15 cellular contexts compared by ENCODE assay signal in the genomic region with DNA sequence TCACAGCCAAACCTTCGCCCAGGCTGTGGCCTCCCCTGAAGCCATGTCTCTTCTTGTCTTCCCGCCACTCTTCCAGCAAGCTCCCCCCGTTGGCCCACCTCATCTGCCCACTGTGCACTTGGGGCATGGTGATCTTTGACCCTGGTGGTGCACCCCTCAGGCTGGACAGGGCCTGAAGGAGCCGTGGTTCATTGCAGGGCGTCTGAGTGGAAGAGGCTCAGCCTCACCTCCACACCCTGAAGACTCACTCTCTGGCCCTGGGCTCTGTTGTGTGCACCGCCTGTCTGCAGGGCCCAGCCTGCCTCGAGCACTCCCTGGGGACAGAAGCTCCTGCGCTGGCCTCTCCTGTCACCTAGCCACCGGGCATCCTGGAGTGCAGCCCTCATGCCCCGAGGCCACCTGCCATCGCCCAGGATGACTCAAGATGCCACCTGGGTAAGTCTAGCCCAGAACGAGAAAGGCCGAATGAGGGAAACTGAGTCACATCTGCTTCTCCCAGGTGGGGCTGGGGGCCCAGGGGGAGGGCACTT. TPM values are rescaled to one million over a fixed set of nuclear protein-coding genes. Genes with fewer than 3 reads are reported as not detected.
A peak's percentile ranks its signal among the peaks of the same experiment; 100 is the strongest.
DNase-seq lines count a peak whose midpoint lies in the region; ATAC-seq and TF ChIP-seq lines count a peak whose summit lies in the region.
"Had no signal": no experiment of that assay in that cellular context is flagged by ENCODE, and none has a peak within 500 bp of the region (broad histone marks: within the 10 kb centered on the region; RNA-seq: fewer than 3 reads in every experiment).

No MANE protein-coding gene starts in this region.

- H3K4me1 Mint-ChIP-seq in activated T-cell treated with anti-CD3 and anti-CD28 coated beads, Interleukin-2, amount 50 U/mL, for 24 hours (ENCODE audit: low read depth): no peaks in the 10 kb centered on the region
- H3K4me1 Mint-ChIP-seq: activated B cell treated with CpG ODN at 0.5 μM for 24 hours; activated naive CD8-positive, alpha-beta T cell treated with anti-CD3 and anti-CD28 coated beads for 36 hours had no signal

- no peak overlapping the region for H3K18ac ChIP-seq in neuronal stem cell (ENCODE audit: low read length)

- H3K27me3 Mint-ChIP-seq in activated T-cell treated with anti-CD3 and anti-CD28 coated beads, Interleukin-2, amount 50 U/mL, for 24 hours: no peaks in the 10 kb centered on the region
- H3K27me3 Mint-ChIP-seq: activated B cell treated with CpG ODN at 0.5 μM for 24 hours; activated naive CD8-positive, alpha-beta T cell treated with anti-CD3 and anti-CD28 coated beads for 36 hours; IgD-negative memory B cell had no signal

- H3K36me3 ChIP-seq in neuronal stem cell (replicated peaks in 1 of 2; ENCODE audit: control insufficient read depth in 2 of 2, insufficient read depth in 2 of 2, low read length in 2 of 2) (no peaks in the 10 kb centered on the region), tibial nerve (peaks cover 0 to 64% (median 12%) of the 10 kb centered on the region in 3 donors)

- no peak for TF ChIP-seq EP300 in tibial nerve (IDR thresholded peaks at IDR 0.05)

- H3K27me3 ChIP-seq in neuronal stem cell (ENCODE audit: control insufficient read depth in 3 of 3, insufficient read depth in 3 of 3, low read depth in 1 of 3, low read length in 3 of 3) (peaks cover 0 to 91% (median 0%) of the 10 kb centered on the region in 3 experiments), tibial nerve (no peaks in the 10 kb centered on the region)

- peak overlapping the region; percentile 39 for H3K27ac Mint-ChIP-seq in activated T-cell treated with anti-CD3 and anti-CD28 coated beads, Interleukin-2, amount 50 U/mL, for 24 hours
- H3K27ac Mint-ChIP-seq: activated B cell treated with CpG ODN at 0.5 μM for 24 hours; activated naive CD8-positive, alpha-beta T cell treated with anti-CD3 and anti-CD28 coated beads for 36 hours; IgD-negative memory B cell; progenitor cell of endocrine pancreas had no signal

- H3K9me3 ChIP-seq in neuronal stem cell (replicated peaks in 1 of 2; ENCODE audit: control insufficient read depth in 2 of 2, insufficient read depth in 1 of 2, low read depth in 1 of 2, low read length in 2 of 2) (no peaks in the 10 kb centered on the region), tibial nerve (no peaks in the 10 kb centered on the region)

- no peak overlapping the region for H2AFZ ChIP-seq in neuronal stem cell (ENCODE audit: low read length)

- DNase-seq in activated T-cell treated with anti-CD3 and anti-CD28 coated beads, Interleukin-2, amount 50 U/mL, for 24 hours: no peak
- no peak for DNase-seq in activated T-cell treated with anti-CD3 and anti-CD28 coated beads for 4 hours
- no peak for DNase-seq in caudate nucleus (lab: John Stamatoyannopoulos, UW)
- no peak for DNase-seq in neuronal stem cell (ENCODE audit: low spot score)
- no peak for DNase-seq in tibial nerve (ENCODE audit: low spot score in 2 of 2)
- DNase-seq in foreskin fibroblast: no peak
- DNase-seq: activated B cell treated with CpG ODN at 0.5 μM for 24 hours; activated CD8-positive, alpha-beta memory T cell treated with anti-CD3 and anti-CD28 coated beads, Interleukin-2, amount 50 U/mL, for 4 hours; activated naive CD8-positive, alpha-beta T cell treated with anti-CD3 and anti-CD28 coated beads for 36 hours; NCI-H1105 treated with DMSO at 0.1 percent for 48 hours; NCI-H446 treated with DMSO at 0.1 percent for 48 hours had no signal

- H3K4me3 ChIP-seq in neuronal stem cell (ENCODE audit: low read length in 2 of 2) (no peak overlapping the region), tibial nerve (no peak overlapping the region), foreskin fibroblast (ENCODE audit: low read depth in 1 of 2, low read length in 2 of 2) (no peak overlapping the region)

- peak overlapping the region; percentile 89 for H2AK5ac ChIP-seq in neuronal stem cell (ENCODE audit: low read depth, low read length)

- H3K4me2 ChIP-seq in neuronal stem cell (ENCODE audit: insufficient read depth, low read length, poor library complexity, severe bottlenecking): no peak overlapping the region

- H3K4me1 ChIP-seq in neuronal stem cell (ENCODE audit: control insufficient read depth in 2 of 2, insufficient read depth in 1 of 2, low read depth in 1 of 2, low read length in 2 of 2) (peaks cover 5 to 12% of the 10 kb centered on the region in 2 donors), tibial nerve (peaks cover 0 to 98% (median 74%) of the 10 kb centered on the region in 4 donors)

- no peaks in the 10 kb centered on the region for H3K9me3 Mint-ChIP-seq in activated T-cell treated with anti-CD3 and anti-CD28 coated beads, Interleukin-2, amount 50 U/mL, for 24 hours
- H3K9me3 Mint-ChIP-seq: activated B cell treated with CpG ODN at 0.5 μM for 24 hours; activated naive CD8-positive, alpha-beta T cell treated with anti-CD3 and anti-CD28 coated beads for 36 hours; IgD-negative memory B cell had no signal

- TF ChIP-seq POLR2A in tibial nerve (IDR thresholded peaks at IDR 0.05): no peak

- H3K9ac ChIP-seq in neuronal stem cell (ENCODE audit: low read depth, low read length, poor library complexity): no peak overlapping the region

- H2BK12ac ChIP-seq in neuronal stem cell (ENCODE audit: low read length): no peak overlapping the region

- no peak for TF ChIP-seq CTCF in tibial nerve (IDR thresholded peaks at IDR 0.05)
- TF ChIP-seq CTCF in foreskin fibroblast (IDR thresholded peaks at IDR 0.05; ENCODE audit: low read depth, low read length): no peak

- H3K27ac ChIP-seq in caudate nucleus (ENCODE audit: low read depth, low read length) (peak overlapping the region; percentile 44), neuronal stem cell (replicated peaks; ENCODE audit: low read length) (no peak overlapping the region), tibial nerve (peak overlapping the region; percentile 48 to 88 (median 80))

- no peak overlapping the region for H3K4ac ChIP-seq in neuronal stem cell (ENCODE audit: low read length)

- no peak overlapping the region for H2BK120ac ChIP-seq in neuronal stem cell (ENCODE audit: low read depth, low read length)

- no peak overlapping the region for H4K8ac ChIP-seq in neuronal stem cell (ENCODE audit: low read depth, low read length)

- H2BK5ac ChIP-seq in neuronal stem cell (ENCODE audit: low read length): no peak overlapping the region

- peak overlapping the region; percentile 21 for H2BK15ac ChIP-seq in neuronal stem cell (ENCODE audit: low read length)

- H3K79me1 ChIP-seq in neuronal stem cell (ENCODE audit: low read depth, low read length): peaks cover 2% of the 10 kb centered on the region

- no peak overlapping the region for H4K91ac ChIP-seq in neuronal stem cell (ENCODE audit: low read depth, low read length, poor library complexity)

- H3K4me3 Mint-ChIP-seq in activated T-cell treated with anti-CD3 and anti-CD28 coated beads, Interleukin-2, amount 50 U/mL, for 24 hours: no peak overlapping the region
- H3K4me3 Mint-ChIP-seq: activated B cell treated with CpG ODN at 0.5 μM for 24 hours; activated naive CD8-positive, alpha-beta T cell treated with anti-CD3 and anti-CD28 coated beads for 36 hours; IgD-negative memory B cell had no signal

- ATAC-seq in GM19324 (IDR thresholded peaks at IDR 0.05; ENCODE audit: low FRiP score, unreplicated experiment) (no peak), GM19328 (IDR thresholded peaks at IDR 0.05; ENCODE audit: unreplicated experiment) (no peak)

- H3K23ac ChIP-seq in neuronal stem cell (ENCODE audit: low read depth, low read length, poor library complexity): peak overlapping the region; percentile 55

- no CpG with 5 or more reads among the region's 13 CpGs for WGBS in neuronal stem cell (ENCODE audit: extremely low coverage in 2 of 2, insufficient read length in 2 of 2, insufficient replicate concordance in 1 of 2), 2 donors
- WGBS in tibial nerve, 2 donors: 71 to 73% methylated on average over 13 of the region's 13 CpGs

- H3K36me3 Mint-ChIP-seq in activated T-cell treated with anti-CD3 and anti-CD28 coated beads, Interleukin-2, amount 50 U/mL, for 24 hours (ENCODE audit: low read depth): no peaks in the 10 kb centered on the region
- H3K36me3 Mint-ChIP-seq: activated naive CD8-positive, alpha-beta T cell treated with anti-CD3 and anti-CD28 coated beads for 36 hours; IgD-negative memory B cell had no signal

- H3K14ac ChIP-seq in neuronal stem cell (ENCODE audit: low read length): peak overlapping the region; percentile 38

RNA-seq across cellular contexts. Expression of gene PPARA, which starts 40.8 kb away (rescaled TPM):
- polyA plus RNA-seq in neuronal stem cell (2013, experiment 1 of 2): 4.4 TPM
- polyA plus RNA-seq in neuronal stem cell (2013, experiment 2 of 2): 4.3 TPM
- total RNA-seq in tibial nerve: 10 to 100 TPM; 18.9 to 43.5 (median 27.2) TPM
